In genomic region chr4:100190643-100191600, GRCh38 we compare ENCODE assay signal across 9 cellular contexts. TPM values are rescaled to one million over a fixed set of nuclear protein-coding genes. Genes with fewer than 3 reads are reported as not detected.
DNase-seq lines count a peak whose midpoint lies in the region; ATAC-seq and TF ChIP-seq lines count a peak whose summit lies in the region.
"Had no signal": no experiment of that assay in that cellular context is flagged by ENCODE, and none has a peak within 500 bp of the region (broad histone marks: within the 10 kb centered on the region; RNA-seq: fewer than 3 reads in every experiment).

No MANE protein-coding gene starts in this region.

- H3K27me3 ChIP-seq in brain microvascular endothelial cell (replicated peaks) (no peaks in the 10 kb centered on the region), stomach (peaks cover 0 to 19% (median 18%) of the 10 kb centered on the region in 3 donors)
- H3K27me3 ChIP-seq: adrenal gland had no signal

- no peak overlapping the region for H3K27ac ChIP-seq in brain microvascular endothelial cell
- H3K27ac ChIP-seq in stomach, result peak overlapping the region in 2 of 5 donors; percentile 29 to 45

- no peaks in the 10 kb centered on the region for H3K9me3 ChIP-seq in stomach
- H3K9me3 ChIP-seq: adrenal gland had no signal

- H3K36me3 ChIP-seq in brain microvascular endothelial cell (replicated peaks) (no peaks in the 10 kb centered on the region), stomach (no peaks in the 10 kb centered on the region)
- H3K36me3 ChIP-seq: adrenal gland had no signal

- H3K4me1 ChIP-seq in stomach, result peaks cover 6 to 29% (median 20%) of the 10 kb centered on the region in 4 donors

- intact Hi-C loops in stomach (cut with DNase I; ENCODE audit: low total_unique reads), result no loop called here

- TF ChIP-seq EP300 in stomach (IDR thresholded peaks at IDR 0.05), result no peak

- H3K4me3 ChIP-seq in brain microvascular endothelial cell (ENCODE audit: low read depth, low read length) (peak overlapping the region; percentile 62), stomach (peak overlapping the region; percentile 53 to 85 (median 69))

- ATAC-seq in HG03066 (IDR thresholded peaks at IDR 0.05; ENCODE audit: low read depth, unreplicated experiment), result peak; percentile 22
- ATAC-seq in HG02852 (IDR thresholded peaks at IDR 0.05; ENCODE audit: unreplicated experiment), result no peak
- no peak for ATAC-seq in GM19467 (IDR thresholded peaks at IDR 0.05; ENCODE audit: unreplicated experiment)

- DNase-seq in AG08396 (ENCODE audit: low spot score) (peak; percentile 47), brain microvascular endothelial cell (no peak), kidney tubule cell (ENCODE audit: low spot score) (peak; percentile 54), stomach (no peak)
- DNase-seq in central memory CD4-positive, alpha-beta T cell, result no peak

- no peak for TF ChIP-seq POLR2A in stomach (IDR thresholded peaks at IDR 0.05)

- in situ Hi-C loops in brain microvascular endothelial cell (cut with HindIII; ENCODE audit: low pct_ligation_motif_present, low sequenced_read_pairs), result no loop called here

- WGBS in stomach, 5 donors, result 17 to 22% (median 19%) methylated on average over 36 to 37 of the region's 37 CpGs

- TF ChIP-seq CTCF in brain microvascular endothelial cell (IDR thresholded peaks at IDR 0.05; ENCODE audit: low read depth, low read length, missing control alignments) (no peak), stomach (IDR thresholded peaks at IDR 0.05) (no peak)

RNA-seq across cellular contexts. Expression of gene DDIT4L, which starts 0.7 kb away (rescaled TPM):
- under 1 TPM in 2 of 5 donors, not detected in 3; 0.55 to 0.58 TPM for total RNA-seq in stomach
- polyA plus RNA-seq in stomach, result 1 to 10 TPM in 1 of 3 donors, under 1 TPM in 2; 0.62 to 1.1 (median 0.65) TPM

Comparison
In these comparisons a context has a peak if more than half of its experiments do, and no peak if none do; other contexts are left out.
1. DNase-seq: peak in AG08396 (single experiment) and kidney tubule cell (single experiment); none in brain microvascular endothelial cell (single experiment), stomach (single experiment) and central memory CD4-positive, alpha-beta T cell (single experiment).